ENCODE assay signal across 15 cellular contexts in the genomic region with DNA sequence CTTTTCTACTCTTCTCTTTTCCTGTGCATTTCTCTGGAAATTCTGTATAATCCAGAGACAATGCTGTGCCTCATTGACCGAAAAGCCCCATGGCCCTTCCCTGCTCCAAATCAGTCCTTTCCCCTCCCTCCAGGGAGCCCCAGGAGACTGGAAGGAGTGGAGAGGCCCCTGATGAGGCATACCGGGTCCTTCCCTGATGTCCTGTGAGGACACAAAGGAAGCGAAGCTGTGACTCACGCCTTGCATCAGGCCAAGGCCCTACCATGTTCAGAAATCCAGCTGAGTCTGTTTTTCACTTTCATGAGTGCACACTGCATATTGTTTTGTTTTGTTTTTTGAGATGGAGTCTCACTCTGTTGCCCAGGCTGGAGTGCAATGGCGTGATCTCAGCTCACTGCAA. TPM values are rescaled to one million over a fixed set of nuclear protein-coding genes. Genes with fewer than 3 reads are reported as not detected.
DNase-seq lines count a peak whose midpoint lies in the region; ATAC-seq and TF ChIP-seq lines count a peak whose summit lies in the region.
"Had no signal": no experiment of that assay in that cellular context is flagged by ENCODE, and none has a peak within 500 bp of the region (broad histone marks: within the 10 kb centered on the region; RNA-seq: fewer than 3 reads in every experiment).

No MANE protein-coding gene starts in this region.

- no peak overlapping the region for H3K4ac ChIP-seq in mesenchymal stem cell (ENCODE audit: low read depth in 1 of 2, low read length in 2 of 2)

- no peak overlapping the region for H2BK120ac ChIP-seq in mesenchymal stem cell (ENCODE audit: low read depth, low read length)

- no peak overlapping the region for H2BK5ac ChIP-seq in mesenchymal stem cell (ENCODE audit: low read depth, low read length, poor library complexity, severe bottlenecking)

- H3K36me3 ChIP-seq in brain microvascular endothelial cell (replicated peaks), result no peaks in the 10 kb centered on the region
- H3K36me3 ChIP-seq in mesenchymal stem cell (ENCODE audit: control insufficient read depth in 1 of 2, insufficient read depth in 2 of 2, low read depth in 1 of 2, low read length in 2 of 2), result no peaks in the 10 kb centered on the region
- H3K36me3 ChIP-seq: BLaER1 treated with 17β-estradiol and CSF1 and Interleukin-3, amounts not matched to agents 10 nM and 100 nM; WERI-Rb-1 had no signal

- in situ Hi-C loops in brain microvascular endothelial cell (cut with HindIII; ENCODE audit: low pct_ligation_motif_present, low sequenced_read_pairs), result no loop called here

- no peak overlapping the region for H3K18ac ChIP-seq in mesenchymal stem cell (ENCODE audit: low read depth in 1 of 2, low read length in 2 of 2)

- no peaks in the 10 kb centered on the region for H3K79me1 ChIP-seq in mesenchymal stem cell (replicated peaks; ENCODE audit: low read length, poor library complexity, severe bottlenecking)

- H4K91ac ChIP-seq in mesenchymal stem cell (ENCODE audit: low read length), result no peak overlapping the region

- H3K4me2 ChIP-seq in mesenchymal stem cell (ENCODE audit: low read length, poor library complexity, severe bottlenecking), result no peak overlapping the region

- 58% methylated on average over 4 of the region's 5 CpGs for WGBS in mesenchymal stem cell

- H2AK5ac ChIP-seq in mesenchymal stem cell (ENCODE audit: low read length, severe bottlenecking), result no peak overlapping the region

- H2BK12ac ChIP-seq in mesenchymal stem cell (ENCODE audit: low read length in 2 of 2), result no peak overlapping the region

- no peak for TF ChIP-seq CTCF in brain microvascular endothelial cell (IDR thresholded peaks at IDR 0.05; ENCODE audit: low read depth, low read length, missing control alignments)

- H3K27ac ChIP-seq in brain microvascular endothelial cell, result no peak overlapping the region
- H3K27ac ChIP-seq in mesenchymal stem cell (ENCODE audit: low read length, poor library complexity, severe bottlenecking), result no peak overlapping the region
- H3K27ac ChIP-seq: skin epidermis, WERI-Rb-1 had no signal

- H3K4me1 ChIP-seq in mesenchymal stem cell (ENCODE audit: control insufficient read depth, insufficient read depth, low read depth, low read length), result peaks cover 2% of the 10 kb centered on the region

- no peak overlapping the region for H3K14ac ChIP-seq in mesenchymal stem cell (ENCODE audit: low read length in 2 of 2)

- peak; percentile 88 for DNase-seq in AG08395 (ENCODE audit: low spot score)
- peak; percentile 61 for DNase-seq in LHCN-M2 (ENCODE audit: low read depth)
- peak; percentile 72 for DNase-seq in brain microvascular endothelial cell
- peak; percentile 66 for DNase-seq in mesenchymal stem cell
- DNase-seq in activated T-cell treated with anti-CD3 and anti-CD28 coated beads, Interleukin-2, amount 50 U/mL, for 48 hours, result no peak
- DNase-seq in NCI-H1417 treated with DMSO at 0.1 percent for 48 hours (lab: John Stamatoyannopoulos, UW), result no peak
- DNase-seq in NK-92 treated with Interleukin-12 subunit alpha and Interleukin-12 subunit beta, amount 100 ng/mL, for 24 hours (lab: John Stamatoyannopoulos, UW), result no peak
- DNase-seq: H9; NCI-H1092; stimulated activated CD8-positive, alpha-beta memory T cell treated with anti-CD3 and anti-CD28 coated beads, Interleukin-4, amount 100 ng/mL, for 48 hours; WERI-Rb-1 had no signal

- no peak overlapping the region for H3K4me3 ChIP-seq in brain microvascular endothelial cell (ENCODE audit: low read depth, low read length)
- peak overlapping the region in 1 of 2 experiments; percentile 52 for H3K4me3 ChIP-seq in mesenchymal stem cell (ENCODE audit: insufficient read depth in 1 of 2, low read depth in 1 of 2, low read length in 2 of 2)
- H3K4me3 ChIP-seq: BLaER1 treated with 17β-estradiol and CSF1 and Interleukin-3, amounts not matched to agents 10 nM and 100 nM; skin epidermis had no signal

- no peak overlapping the region for H2BK15ac ChIP-seq in mesenchymal stem cell (ENCODE audit: low read depth, poor library complexity, severe bottlenecking)

- peak overlapping the region; percentile 81 for H3K9ac ChIP-seq in mesenchymal stem cell (ENCODE audit: low read length)
- H3K9ac ChIP-seq: BLaER1 treated with 17β-estradiol and CSF1 and Interleukin-3, amounts not matched to agents 10 nM and 100 nM had no signal

- peak overlapping the region; percentile 88 for H2AFZ ChIP-seq in mesenchymal stem cell (ENCODE audit: low read depth, low read length)

- H3K27me3 ChIP-seq in brain microvascular endothelial cell (replicated peaks), result no peaks in the 10 kb centered on the region
- H3K27me3 ChIP-seq in mesenchymal stem cell (ENCODE audit: control insufficient read depth in 1 of 2, insufficient read depth in 1 of 2, low read length in 2 of 2), result no peaks in the 10 kb centered on the region
- H3K27me3 ChIP-seq: BLaER1 treated with 17β-estradiol and CSF1 and Interleukin-3, amounts not matched to agents 10 nM and 100 nM had no signal

- no peak overlapping the region for H3K23ac ChIP-seq in mesenchymal stem cell (ENCODE audit: low read length in 2 of 2)

- no peak overlapping the region for H4K8ac ChIP-seq in mesenchymal stem cell (ENCODE audit: low read length)

- no peaks in the 10 kb centered on the region for H3K9me3 ChIP-seq in mesenchymal stem cell (ENCODE audit: control insufficient read depth, low read length)

- no peak for ATAC-seq in HG02970 (IDR thresholded peaks at IDR 0.05; ENCODE audit: low FRiP score, unreplicated experiment)

RNA-seq across cellular contexts. Expression of gene BECN2, which starts 38.7 kb away (rescaled TPM):
- total RNA-seq in LHCN-M2 (2014; rRNA removed), result not detected in 2 replicates
- not detected for polyA plus RNA-seq in LHCN-M2 (2012)
- polyA plus RNA-seq in mesenchymal stem cell (2013, experiment 1 of 2), result not detected
- not detected for polyA plus RNA-seq in mesenchymal stem cell (2013, experiment 2 of 2)
- total RNA-seq: H9, OCI-LY7 had no signal

Comparison
In these comparisons a context has a peak if more than half of its experiments do, and no peak if none do; other contexts are left out.
1. DNase-seq: peak in AG08395 (single experiment), LHCN-M2 (single experiment), brain microvascular endothelial cell (single experiment) and mesenchymal stem cell (single experiment); none in activated T-cell treated with anti-CD3 and anti-CD28 coated beads, Interleukin-2, amount 50 U/mL, for 48 hours (0 of 2), NCI-H1417 treated with DMSO at 0.1 percent for 48 hours (single experiment) and NK-92 treated with Interleukin-12 subunit alpha and Interleukin-12 subunit beta, amount 100 ng/mL, for 24 hours (single experiment).